Comparison of ENCODE assay signal across 8 cellular contexts in genomic region chr17:27569257-27569722, GRCh38.
DNase-seq lines count a peak whose midpoint lies in the region; ATAC-seq, FAIRE-seq and TF ChIP-seq lines count a peak whose summit lies in the region.

No MANE protein-coding gene starts in this region.

- no peak for FAIRE-seq in endothelial cell of umbilical vein (lab: Jason Lieb, UNC)

- no peak overlapping the region for H4K8ac ChIP-seq in trophoblast cell (ENCODE audit: low read depth, low read length)

- intact Hi-C loops in activated CD4-positive, alpha-beta T cell treated with anti-CD3 and anti-CD28 coated beads, Interleukin-2, amount 10 ng/mL, durations not matched to agents 24 days and 14 days (cut with micrococcal nuclease) = loop anchor here (2.0 to 5.0 kb wide), 2 partner anchors 32 to 42 kb away; no protein-coding TSS in a partner anchor
- intact Hi-C loops in endothelial cell of umbilical vein (cut with micrococcal nuclease) = no loop called here

- POLR2A ChIA-PET in endothelial cell of umbilical vein (lab: Charles Lee) = no interaction called here

- no peak overlapping the region for H3K23ac ChIP-seq in trophoblast cell (ENCODE audit: low read length)

- peaks cover 27% of the 10 kb centered on the region for H3K4me1 ChIP-seq in endothelial cell of umbilical vein (ENCODE audit: control insufficient read depth, extremely low read depth, insufficient read depth, low read length)
- peaks cover 23 to 37% of the 10 kb centered on the region in 2 experiments for H3K4me1 ChIP-seq in trophoblast cell (ENCODE audit: control insufficient read depth in 1 of 2, insufficient read depth in 2 of 2, low read length in 2 of 2)

- no peak overlapping the region for H2BK120ac ChIP-seq in trophoblast cell (ENCODE audit: insufficient read depth, low read length, poor library complexity)

- H3K79me2 ChIP-seq in endothelial cell of umbilical vein (ENCODE audit: control insufficient read depth, insufficient read depth, low read length) = peaks cover 67% of the 10 kb centered on the region
- peaks cover 4% of the 10 kb centered on the region for H3K79me2 ChIP-seq in trophoblast cell (ENCODE audit: control insufficient read depth, insufficient read depth, low read length, poor library complexity)

- H3K79me1 ChIP-seq in trophoblast cell (ENCODE audit: low read length) = peaks cover 14% of the 10 kb centered on the region

- H3K9ac ChIP-seq in endothelial cell of umbilical vein (replicated peaks; ENCODE audit: extremely low read depth, insufficient read depth, low read length) (no peak overlapping the region), trophoblast cell (ENCODE audit: low read length) (no peak overlapping the region)

- peak; percentile 82 for TF ChIP-seq CTCF in GM12864 (IDR thresholded peaks at IDR 0.05; ENCODE audit: low read depth, low read length, missing control alignments)
- peak; percentile 52 to 76 for TF ChIP-seq CTCF in endothelial cell of umbilical vein (IDR thresholded peaks at IDR 0.05; ENCODE audit: extremely low read depth in 1 of 2, insufficient read depth in 1 of 2, low read depth in 1 of 2, low read length in 2 of 2)

- TF ChIP-seq POLR2A in endothelial cell of umbilical vein (IDR thresholded peaks at IDR 0.05; ENCODE audit: low read depth, low read length) = no peak

- peaks cover 23% of the 10 kb centered on the region for H3K36me3 Mint-ChIP-seq in activated CD4-positive, alpha-beta T cell treated with anti-CD3 and anti-CD28 coated beads, Interleukin-2, amount 10 ng/mL, durations not matched to agents 24 days and 14 days (ENCODE audit: low read depth)

- no peaks in the 10 kb centered on the region for H3K27me3 Mint-ChIP-seq in activated CD4-positive, alpha-beta T cell treated with anti-CD3 and anti-CD28 coated beads, Interleukin-2, amount 10 ng/mL, durations not matched to agents 24 days and 14 days

- H4K91ac ChIP-seq in trophoblast cell (ENCODE audit: low read depth, low read length) = peak overlapping the region; percentile 73

- H3K4me2 ChIP-seq in endothelial cell of umbilical vein (ENCODE audit: insufficient read depth, low read length) (no peak overlapping the region), trophoblast cell (ENCODE audit: low read length) (no peak overlapping the region)

- H2BK5ac ChIP-seq in trophoblast cell (ENCODE audit: low read depth, low read length, poor library complexity) = no peak overlapping the region

- no peak overlapping the region for H3K4ac ChIP-seq in trophoblast cell (ENCODE audit: low read depth, low read length)

- H2AK5ac ChIP-seq in trophoblast cell (ENCODE audit: low read length) = no peak overlapping the region

- H2BK12ac ChIP-seq in trophoblast cell (ENCODE audit: low read length) = no peak overlapping the region

- H3K27ac ChIP-seq in endothelial cell of umbilical vein (ENCODE audit: insufficient read depth, low read depth, low read length) (no peak overlapping the region), trophoblast cell (ENCODE audit: low read depth, low read length) (no peak overlapping the region)

- H2AFZ ChIP-seq in endothelial cell of umbilical vein (ENCODE audit: low read depth, low read length) (no peak overlapping the region), trophoblast cell (ENCODE audit: insufficient read depth, low read length, poor library complexity) (no peak overlapping the region)

- H3K4me3 Mint-ChIP-seq in activated CD4-positive, alpha-beta T cell treated with anti-CD3 and anti-CD28 coated beads, Interleukin-2, amount 10 ng/mL, durations not matched to agents 24 days and 14 days = no peak overlapping the region

- peaks cover 0 to 1% of the 10 kb centered on the region in 2 experiments for H3K36me3 ChIP-seq in endothelial cell of umbilical vein (ENCODE audit: control insufficient read depth in 2 of 2, extremely low read depth in 1 of 2, insufficient read depth in 2 of 2, low read length in 2 of 2)
- no peaks in the 10 kb centered on the region for H3K36me3 ChIP-seq in trophoblast cell (ENCODE audit: control insufficient read depth in 1 of 2, insufficient read depth in 2 of 2, low read length in 2 of 2)

- no peaks in the 10 kb centered on the region for H4K20me1 ChIP-seq in endothelial cell of umbilical vein (replicated peaks; ENCODE audit: control insufficient read depth, extremely low read depth, insufficient read depth, low read length)

- no CpG with 5 or more reads among the region's 6 CpGs for WGBS in trophoblast cell (ENCODE audit: extremely low coverage, insufficient coverage, insufficient read length)

- no peak overlapping the region for H3K14ac ChIP-seq in trophoblast cell (ENCODE audit: low read length)

- dilution Hi-C loops in endothelial cell of umbilical vein (cut with MboI; ENCODE audit: extremely low pct_ligation_motif_present, low sequenced_read_pairs) = loop anchor here (25.0 kb wide), 1 partner anchor 132 kb away; no protein-coding TSS in a partner anchor

- CTCF ChIA-PET in endothelial cell of umbilical vein (lab: Charles Lee) = interaction anchor here (1.0 to 1.5 kb wide), 2 partner anchors 30 kb away, joined by 4 to 5 read pairs; no protein-coding TSS in a partner anchor

- H3K9me3 ChIP-seq in endothelial cell of umbilical vein (replicated peaks; ENCODE audit: control insufficient read depth, insufficient read depth, low read length) (no peaks in the 10 kb centered on the region), trophoblast cell (ENCODE audit: insufficient read depth, low read depth, low read length) (no peaks in the 10 kb centered on the region)

- ATAC-seq in HG03520 (IDR thresholded peaks at IDR 0.05; ENCODE audit: unreplicated experiment) (peak; percentile 56), HG03159 (IDR thresholded peaks at IDR 0.05; ENCODE audit: unreplicated experiment) (no peak)

- H3K9me1 ChIP-seq in endothelial cell of umbilical vein (replicated peaks; ENCODE audit: control insufficient read depth, extremely low read depth, insufficient read depth, low read length) = no peaks in the 10 kb centered on the region

- no peaks in the 10 kb centered on the region for H3K27me3 ChIP-seq in endothelial cell of umbilical vein (ENCODE audit: control insufficient read depth in 2 of 2, insufficient read depth in 2 of 2, low read length in 2 of 2)
- H3K27me3 ChIP-seq in trophoblast cell (ENCODE audit: insufficient read depth, low read length) = no peaks in the 10 kb centered on the region

- BruUV-seq in endothelial cell of umbilical vein (replicated peaks; lab: Mats Ljungman, UMichigan) = no TSS peak

- H3K4me3 ChIP-seq in GM12864 (ENCODE audit: low read depth, low read length) (no peak overlapping the region), endothelial cell of umbilical vein (replicated peaks in 1 of 3; ENCODE audit: insufficient read depth in 1 of 3, low read depth in 1 of 3, low read length in 3 of 3) (no peak overlapping the region), trophoblast cell (ENCODE audit: low read depth, low read length) (no peak overlapping the region)

- no peak overlapping the region for H3K18ac ChIP-seq in trophoblast cell (ENCODE audit: low read length)

- H3K27ac Mint-ChIP-seq in activated CD4-positive, alpha-beta T cell treated with anti-CD3 and anti-CD28 coated beads, Interleukin-2, amount 10 ng/mL, durations not matched to agents 24 days and 14 days = peak overlapping the region; percentile 48

- peaks cover 69% of the 10 kb centered on the region for H3K4me1 Mint-ChIP-seq in activated CD4-positive, alpha-beta T cell treated with anti-CD3 and anti-CD28 coated beads, Interleukin-2, amount 10 ng/mL, durations not matched to agents 24 days and 14 days

- no peak overlapping the region for H4K12ac ChIP-seq in trophoblast cell (ENCODE audit: low read depth, low read length)

- H3K9me3 Mint-ChIP-seq in activated CD4-positive, alpha-beta T cell treated with anti-CD3 and anti-CD28 coated beads, Interleukin-2, amount 10 ng/mL, durations not matched to agents 24 days and 14 days = peaks cover 4% of the 10 kb centered on the region

- DNase-seq in GM12864 (ENCODE audit: low read depth) (no peak), endothelial cell of umbilical vein (ENCODE audit: low read depth, low spot score) (peak; percentile 33), trophoblast cell (peak; percentile 85 to 88), superior temporal gyrus (ENCODE audit: extremely low spot score) (no peak), hepatic stellate cell (ENCODE audit: low spot score) (no peak)
- peak; percentile 81 for DNase-seq in activated CD4-positive, alpha-beta T cell treated with anti-CD3 and anti-CD28 coated beads, Interleukin-2, amount 10 ng/mL, durations not matched to agents 24 days and 14 days

TF ChIP-seq in endothelial cell of umbilical vein, 7 proteins besides CTCF, POLR2A, EP300 and RAD21:
- TF ChIP-seq, protein P1, sequence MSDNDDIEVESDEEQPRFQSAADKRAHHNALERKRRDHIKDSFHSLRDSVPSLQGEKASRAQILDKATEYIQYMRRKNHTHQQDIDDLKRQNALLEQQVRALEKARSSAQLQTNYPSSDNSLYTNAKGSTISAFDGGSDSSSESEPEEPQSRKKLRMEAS (IDR thresholded peaks at IDR 0.05; ENCODE audit: insufficient read depth, insufficient read length) = no peak
- no peak for TF ChIP-seq EZH2 (IDR thresholded peaks at IDR 0.05; ENCODE audit: borderline replicate concordance, low read depth, low read length, severe bottlenecking)
- TF ChIP-seq MYC (IDR thresholded peaks at IDR 0.05; ENCODE audit: low read depth, low read length) = no peak
- no peak for TF ChIP-seq GATA2 (IDR thresholded peaks at IDR 0.05; ENCODE audit: insufficient read depth, insufficient read length, low read depth, low read length)
- no peak for TF ChIP-seq JUN (IDR thresholded peaks at IDR 0.05; ENCODE audit: borderline replicate concordance, insufficient read depth, insufficient read length, low read depth)
- peak; percentile 17 for TF ChIP-seq POLR2AphosphoS5 (IDR thresholded peaks at IDR 0.05; ENCODE audit: insufficient read depth, low read depth, low read length)

Comparison
In these comparisons a context has a peak if more than half of its experiments do, and no peak if none do; other contexts are left out.
1. DNase-seq: peak in activated CD4-positive, alpha-beta T cell treated with anti-CD3 and anti-CD28 coated beads, Interleukin-2, amount 10 ng/mL, durations not matched to agents 24 days and 14 days (single experiment), endothelial cell of umbilical vein (single experiment) and trophoblast cell (2 of 2); none in GM12864 (single experiment), superior temporal gyrus (single experiment) and hepatic stellate cell (single experiment).